Comparison of ENCODE assay signal across 19 cellular contexts in the genomic region with DNA sequence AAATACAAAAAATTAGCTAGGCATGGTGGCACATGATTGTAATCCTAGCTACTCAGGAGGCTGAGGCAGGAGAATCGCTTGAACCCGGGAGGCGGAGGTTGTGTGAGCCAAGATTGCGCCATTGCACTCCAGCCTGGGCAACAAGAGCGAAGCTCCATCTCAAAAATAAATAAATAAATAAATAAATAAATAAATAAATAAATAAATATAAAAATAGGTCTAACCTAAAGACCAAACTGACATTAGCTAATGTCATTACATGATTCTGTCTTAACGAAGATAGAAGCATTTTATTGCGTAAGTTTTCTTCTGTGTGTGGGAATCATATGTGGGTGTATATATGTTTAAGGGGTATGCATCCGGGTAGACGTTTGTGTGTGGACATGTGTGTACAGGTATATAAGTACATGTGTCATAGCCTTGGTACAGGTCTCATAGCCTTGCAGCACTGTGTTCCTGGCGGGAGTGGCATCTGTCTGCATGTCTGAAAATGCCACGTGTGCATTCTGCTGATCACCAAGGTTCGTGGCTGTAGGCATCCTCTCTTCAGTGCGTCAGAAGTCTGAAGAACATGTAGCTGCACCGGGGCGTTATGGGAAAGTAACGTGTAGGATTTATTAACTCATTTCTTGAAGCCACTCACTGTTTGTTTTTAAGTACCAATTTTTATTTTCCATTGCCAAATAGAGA.
DNase-seq lines count a peak whose midpoint lies in the region; ATAC-seq and TF ChIP-seq lines count a peak whose summit lies in the region.
"Had no signal": no experiment of that assay in that cellular context is flagged by ENCODE, and none has a peak within 500 bp of the region (broad histone marks: within the 10 kb centered on the region; RNA-seq: fewer than 3 reads in every experiment).

No MANE protein-coding gene starts in this region.

- H3K79me1 ChIP-seq in IMR-90 (ENCODE audit: low read depth in 1 of 2, low read length in 2 of 2), result no peaks in the 10 kb centered on the region

- no peaks in the 10 kb centered on the region for H3K9me3 Mint-ChIP-seq in activated CD8-positive, alpha-beta T cell treated with anti-CD3 and anti-CD28 coated beads for 36 hours
- no peaks in the 10 kb centered on the region for H3K9me3 Mint-ChIP-seq in activated CD8-positive, alpha-beta T cell treated with anti-CD3 and anti-CD28 coated beads, Interleukin-2, amount 10 ng/mL, durations not matched to agents 7 days and 5 days (ENCODE audit: insufficient read depth)
- no peaks in the 10 kb centered on the region for H3K9me3 Mint-ChIP-seq in CD8-positive, alpha-beta T cell
- H3K9me3 Mint-ChIP-seq: activated T-cell treated with anti-CD3 and anti-CD28 coated beads, Interleukin-2, amount 50 U/mL, for 24 hours; endodermal cell; naive thymus-derived CD4-positive, alpha-beta T cell had no signal

- no peak for TF ChIP-seq CTCF in activated CD8-positive, alpha-beta T cell treated with anti-CD3 and anti-CD28 coated beads for 36 hours (IDR thresholded peaks at IDR 0.05)
- TF ChIP-seq CTCF in CD8-positive, alpha-beta T cell (IDR thresholded peaks at IDR 0.05), result no peak
- TF ChIP-seq CTCF in IMR-90 (conservative IDR thresholded peaks at IDR 0.05; ENCODE audit: low read depth, low read length) (no peak), foreskin keratinocyte (conservative IDR thresholded peaks at IDR 0.05) (no peak), thyroid gland (IDR thresholded peaks at IDR 0.05) (no peak)

- peak overlapping the region; percentile 54; the same call in 1 of the 3 replicates for H2BK15ac ChIP-seq in IMR-90 (ENCODE audit: low read depth, low read length)

- no peaks in the 10 kb centered on the region for H3K27me3 Mint-ChIP-seq in activated CD8-positive, alpha-beta T cell treated with anti-CD3 and anti-CD28 coated beads for 36 hours
- H3K27me3 Mint-ChIP-seq in activated CD8-positive, alpha-beta T cell treated with anti-CD3 and anti-CD28 coated beads, Interleukin-2, amount 10 ng/mL, durations not matched to agents 7 days and 5 days (ENCODE audit: low read depth), result no peaks in the 10 kb centered on the region
- no peaks in the 10 kb centered on the region for H3K27me3 Mint-ChIP-seq in CD8-positive, alpha-beta T cell (ENCODE audit: low read depth)
- H3K27me3 Mint-ChIP-seq: activated T-cell treated with anti-CD3 and anti-CD28 coated beads, Interleukin-2, amount 50 U/mL, for 24 hours; naive thymus-derived CD4-positive, alpha-beta T cell had no signal

- no peak for ATAC-seq in activated CD8-positive, alpha-beta T cell treated with anti-CD3 and anti-CD28 coated beads for 36 hours
- no peak for ATAC-seq in activated CD8-positive, alpha-beta T cell treated with anti-CD3 and anti-CD28 coated beads, Interleukin-2, amount 10 ng/mL, durations not matched to agents 7 days and 5 days
- no peak for ATAC-seq in CD8-positive, alpha-beta T cell
- no peak for ATAC-seq in IMR-90 (ENCODE audit: low read depth)
- ATAC-seq in foreskin keratinocyte, result peak; percentile 95
- ATAC-seq: naive thymus-derived CD4-positive, alpha-beta T cell had no signal

- no peak overlapping the region for H4K91ac ChIP-seq in IMR-90 (ENCODE audit: insufficient read depth, low read depth, low read length)

- TF ChIP-seq POLR2A in IMR-90 (IDR thresholded peaks at IDR 0.05; ENCODE audit: low read depth, low read length) (no peak), thyroid gland (IDR thresholded peaks at IDR 0.05) (no peak)

- no peak overlapping the region for H3K56ac ChIP-seq in IMR-90 (ENCODE audit: extremely low read depth, insufficient read depth, low read length)

- no peaks in the 10 kb centered on the region for H3K4me1 ChIP-seq in CD8-positive, alpha-beta T cell (ENCODE audit: insufficient read depth, low read length)
- peaks cover 2% of the 10 kb centered on the region; the same call in 1 of the 2 replicates for H3K4me1 ChIP-seq in IMR-90 (ENCODE audit: control insufficient read depth, insufficient read depth, low read length)
- H3K4me1 ChIP-seq in foreskin keratinocyte, result peaks cover 5% of the 10 kb centered on the region
- H3K4me1 ChIP-seq in thyroid gland, result peaks cover 6 to 11% of the 10 kb centered on the region in 2 donors

- no peak overlapping the region for H3K4me3 Mint-ChIP-seq in activated CD8-positive, alpha-beta T cell treated with anti-CD3 and anti-CD28 coated beads for 36 hours
- H3K4me3 Mint-ChIP-seq in activated CD8-positive, alpha-beta T cell treated with anti-CD3 and anti-CD28 coated beads, Interleukin-2, amount 10 ng/mL, durations not matched to agents 7 days and 5 days, result no peak overlapping the region
- H3K4me3 Mint-ChIP-seq in CD8-positive, alpha-beta T cell, result no peak overlapping the region
- H3K4me3 Mint-ChIP-seq: activated T-cell treated with anti-CD3 and anti-CD28 coated beads, Interleukin-2, amount 50 U/mL, for 24 hours; endodermal cell; naive thymus-derived CD4-positive, alpha-beta T cell had no signal

- H3K14ac ChIP-seq in IMR-90 (replicated peaks; ENCODE audit: low read depth, low read length), result no peak overlapping the region

- H4K5ac ChIP-seq in IMR-90 (ENCODE audit: low read depth, low read length), result no peak overlapping the region

- no peak overlapping the region for H3K27ac ChIP-seq in CD8-positive, alpha-beta T cell (ENCODE audit: low read depth, low read length)
- H3K27ac ChIP-seq in IMR-90 (ENCODE audit: insufficient read depth, low read length), result no peak overlapping the region
- peak overlapping the region; percentile 65 for H3K27ac ChIP-seq in foreskin keratinocyte
- H3K27ac ChIP-seq in thyroid gland, result no peak overlapping the region
- H3K27ac ChIP-seq: body of pancreas, lower lobe of right lung, stomach, tibial artery, vagina had no signal

- no peak overlapping the region for H3K27ac Mint-ChIP-seq in activated CD8-positive, alpha-beta T cell treated with anti-CD3 and anti-CD28 coated beads for 36 hours
- H3K27ac Mint-ChIP-seq in activated CD8-positive, alpha-beta T cell treated with anti-CD3 and anti-CD28 coated beads, Interleukin-2, amount 10 ng/mL, durations not matched to agents 7 days and 5 days, result no peak overlapping the region
- peak overlapping the region; percentile 21 for H3K27ac Mint-ChIP-seq in CD8-positive, alpha-beta T cell
- H3K27ac Mint-ChIP-seq: activated T-cell treated with anti-CD3 and anti-CD28 coated beads, Interleukin-2, amount 50 U/mL, for 24 hours; endodermal cell; naive thymus-derived CD4-positive, alpha-beta T cell had no signal

- no peak overlapping the region for H3K4ac ChIP-seq in IMR-90 (ENCODE audit: low read depth, low read length)

- H3K36me3 ChIP-seq in CD8-positive, alpha-beta T cell (ENCODE audit: insufficient read depth, low read length), result no peaks in the 10 kb centered on the region
- H3K36me3 ChIP-seq in IMR-90 (ENCODE audit: control insufficient read depth, insufficient read depth, low read length), result no peaks in the 10 kb centered on the region
- no peaks in the 10 kb centered on the region for H3K36me3 ChIP-seq in thyroid gland
- H3K36me3 ChIP-seq: lower lobe of right lung, stomach, tibial artery, vagina had no signal

- POLR2A ChIA-PET in activated CD8-positive, alpha-beta T cell treated with anti-CD3 and anti-CD28 coated beads for 36 hours (lab: Charles Lee), result interaction anchor here (0.9 to 1.3 kb wide), 2 partner anchors 11 to 91 kb away, joined by 3 to 6 read pairs; no protein-coding TSS in a partner anchor
- POLR2A ChIA-PET in activated CD8-positive, alpha-beta T cell treated with anti-CD3 and anti-CD28 coated beads, Interleukin-2, amount 10 ng/mL, durations not matched to agents 7 days and 5 days (lab: Charles Lee), result no interaction called here
- POLR2A ChIA-PET in CD8-positive, alpha-beta T cell (lab: Charles Lee), result interaction anchor here (0.9 kb wide), 1 partner anchor 237 kb away, joined by 3 read pairs; no protein-coding TSS in a partner anchor
- POLR2A ChIA-PET in IMR-90 (lab: Charles Lee; ENCODE audit: unreplicated experiment), result no interaction called here

- H3K27me3 ChIP-seq in CD8-positive, alpha-beta T cell (ENCODE audit: insufficient read depth, low read length), result no peaks in the 10 kb centered on the region
- no peaks in the 10 kb centered on the region for H3K27me3 ChIP-seq in IMR-90 (ENCODE audit: control insufficient read depth, insufficient read depth, low read length)
- H3K27me3 ChIP-seq in foreskin keratinocyte, result no peaks in the 10 kb centered on the region
- H3K27me3 ChIP-seq in thyroid gland, result no peaks in the 10 kb centered on the region
- H3K27me3 ChIP-seq: body of pancreas, stomach, tibial artery, vagina had no signal

- H4K20me1 ChIP-seq in IMR-90 (ENCODE audit: insufficient read depth, low read length), result no peaks in the 10 kb centered on the region

- H3K9me3 ChIP-seq in CD8-positive, alpha-beta T cell (ENCODE audit: low read length), result no peaks in the 10 kb centered on the region
- H3K9me3 ChIP-seq in IMR-90 (ENCODE audit: control insufficient read depth, insufficient read depth, low read length) (no peaks in the 10 kb centered on the region), thyroid gland (no peaks in the 10 kb centered on the region)
- H3K9me3 ChIP-seq: body of pancreas, lower lobe of right lung, stomach, tibial artery, vagina had no signal

- CTCF ChIA-PET in activated CD8-positive, alpha-beta T cell treated with anti-CD3 and anti-CD28 coated beads for 36 hours (lab: Charles Lee), result no interaction called here
- CTCF ChIA-PET in activated CD8-positive, alpha-beta T cell treated with anti-CD3 and anti-CD28 coated beads, Interleukin-2, amount 10 ng/mL, durations not matched to agents 7 days and 5 days (lab: Charles Lee), result no interaction called here
- CTCF ChIA-PET in CD8-positive, alpha-beta T cell (lab: Charles Lee), result interaction anchor here (1.0 to 1.1 kb wide), 2 partner anchors 9 to 11 kb away, joined by 3 read pairs; no protein-coding TSS in a partner anchor
- CTCF ChIA-PET in IMR-90 (lab: Yijun Ruan, JAX), result interaction anchor here (0.6 to 1.3 kb wide), 3 partner anchors 40 to 643 kb away, joined by 3 read pairs; no protein-coding TSS in a partner anchor

- H2AK5ac ChIP-seq in IMR-90 (ENCODE audit: low read depth, low read length), result peak overlapping the region; percentile 70; the same call in 1 of the 2 replicates

- no peak overlapping the region for H3K18ac ChIP-seq in IMR-90 (ENCODE audit: low read depth, low read length)

- no peak overlapping the region for H2AK9ac ChIP-seq in IMR-90 (replicated peaks; ENCODE audit: low read depth, low read length, poor library complexity)

- no peak overlapping the region for H3K9ac ChIP-seq in IMR-90 (ENCODE audit: low read depth, low read length)

- H2AFZ ChIP-seq in IMR-90 (replicated peaks; ENCODE audit: low read length, poor library complexity), result no peak overlapping the region

- in situ Hi-C loops in IMR-90 (cut with MboI; ENCODE audit: low sequenced_read_pairs), result no loop called here

- H2BK5ac ChIP-seq in IMR-90 (ENCODE audit: low read depth, low read length, poor library complexity, severe bottlenecking), result no peak overlapping the region

- H3K4me3 ChIP-seq in CD8-positive, alpha-beta T cell (ENCODE audit: low read depth, low read length), result no peak overlapping the region
- H3K4me3 ChIP-seq in IMR-90 (ENCODE audit: insufficient read depth, low read depth, low read length), result no peak overlapping the region
- no peak overlapping the region for H3K4me3 ChIP-seq in thyroid gland (replicated peaks in 1 of 3)
- H3K4me3 ChIP-seq: body of pancreas, lower lobe of right lung, stomach, tibial artery, vagina had no signal

- no peak overlapping the region for H3K23ac ChIP-seq in IMR-90 (ENCODE audit: low read depth, low read length)

- no peak overlapping the region for H3K4me2 ChIP-seq in IMR-90 (ENCODE audit: low read depth, low read length)

- H3K36me3 Mint-ChIP-seq in activated CD8-positive, alpha-beta T cell treated with anti-CD3 and anti-CD28 coated beads for 36 hours (ENCODE audit: low read depth), result peaks cover 12% of the 10 kb centered on the region
- H3K36me3 Mint-ChIP-seq in activated CD8-positive, alpha-beta T cell treated with anti-CD3 and anti-CD28 coated beads, Interleukin-2, amount 10 ng/mL, durations not matched to agents 7 days and 5 days (ENCODE audit: low read depth), result no peaks in the 10 kb centered on the region
- H3K36me3 Mint-ChIP-seq in CD8-positive, alpha-beta T cell, result peaks cover 44% of the 10 kb centered on the region

- 88% methylated on average over 2 of the region's 16 CpGs; no CpG with 5 or more reads in 1 of the 2 experiments for WGBS in IMR-90 (ENCODE audit: extremely low coverage in 2 of 2, insufficient read length in 1 of 2), 2 experiments
- 86 to 88% methylated on average over 16 of the region's 16 CpGs for WGBS in thyroid gland, 2 donors

- intact Hi-C loops in activated CD8-positive, alpha-beta T cell treated with anti-CD3 and anti-CD28 coated beads for 36 hours (cut with micrococcal nuclease), result no loop called here
- intact Hi-C loops in CD8-positive, alpha-beta T cell (cut with DNase I, micrococcal nuclease), result no loop called here
- intact Hi-C loops in IMR-90 (cut with micrococcal nuclease) (loop anchor here (5.0 to 10.0 kb wide), 2 partner anchors 137 to 719 kb away; no protein-coding TSS in a partner anchor), thyroid gland (cut with DNase I) (no loop called here)

- H2BK20ac ChIP-seq in IMR-90 (ENCODE audit: low read depth, low read length), result no peak overlapping the region

- no peak for TF ChIP-seq RAD21 in IMR-90 (IDR thresholded peaks at IDR 0.05; ENCODE audit: low read length)

- DNase-seq in activated CD8-positive, alpha-beta T cell treated with anti-CD3 and anti-CD28 coated beads for 36 hours, result peak; percentile 15
- no peak for DNase-seq in activated CD8-positive, alpha-beta T cell treated with anti-CD3 and anti-CD28 coated beads, Interleukin-2, amount 10 ng/mL, durations not matched to agents 7 days and 5 days
- DNase-seq in CD8-positive, alpha-beta T cell, result no peak
- DNase-seq in IMR-90 (no peak), foreskin keratinocyte (peak; percentile 51 to 69), thyroid gland (no peak), NCI-H1694 (lab: John Stamatoyannopoulos, UW) (no peak)
- DNase-seq: activated T-cell treated with anti-CD3 and anti-CD28 coated beads, Interleukin-2, amount 50 U/mL, for 24 hours; endodermal cell; lower lobe of right lung; naive thymus-derived CD4-positive, alpha-beta T cell; NCI-H187 treated with DMSO at 0.1 percent for 48 hours; NCI-H2227 treated with DMSO at 0.1 percent for 48 hours; occipital lobe; Right ventricle myocardium superior; tibial artery had no signal

- no peak overlapping the region for H4K8ac ChIP-seq in IMR-90 (ENCODE audit: low read depth in 2 of 2, low read length in 2 of 2)

- no peak overlapping the region for H2BK120ac ChIP-seq in IMR-90 (ENCODE audit: low read depth, low read length)

- no TSS peak for BruUV-seq in IMR-90 (replicated peaks; lab: Mats Ljungman, UMichigan)

- dilution Hi-C loops in IMR-90 (cut with HindIII; ENCODE audit: low sequenced_read_pairs, unreplicated experiment), result no loop called here

- H3K4me1 Mint-ChIP-seq in activated CD8-positive, alpha-beta T cell treated with anti-CD3 and anti-CD28 coated beads for 36 hours (ENCODE audit: low read depth), result peaks cover 34% of the 10 kb centered on the region
- H3K4me1 Mint-ChIP-seq in activated CD8-positive, alpha-beta T cell treated with anti-CD3 and anti-CD28 coated beads, Interleukin-2, amount 10 ng/mL, durations not matched to agents 7 days and 5 days (ENCODE audit: low read depth), result peaks cover 25% of the 10 kb centered on the region
- peaks cover 19% of the 10 kb centered on the region for H3K4me1 Mint-ChIP-seq in CD8-positive, alpha-beta T cell (ENCODE audit: low read depth)

- peaks cover 5% of the 10 kb centered on the region; the same call in 1 of the 2 replicates for H3K9me1 ChIP-seq in IMR-90 (ENCODE audit: insufficient read depth, low read length)

Comparison
In these comparisons a context has a peak if more than half of its experiments do, and no peak if none do; other contexts are left out.
1. DNase-seq: peak in activated CD8-positive, alpha-beta T cell treated with anti-CD3 and anti-CD28 coated beads for 36 hours (single experiment) and foreskin keratinocyte (2 of 2); none in activated CD8-positive, alpha-beta T cell treated with anti-CD3 and anti-CD28 coated beads, Interleukin-2, amount 10 ng/mL, durations not matched to agents 7 days and 5 days (single experiment), CD8-positive, alpha-beta T cell (0 of 7), IMR-90 (single experiment), thyroid gland (0 of 2) and NCI-H1694 (single experiment).
2. POLR2A ChIA-PET loops: an anchor here in activated CD8-positive, alpha-beta T cell treated with anti-CD3 and anti-CD28 coated beads for 36 hours (0.9 to 1.3 kb wide) and CD8-positive, alpha-beta T cell (0.9 kb wide); none called in activated CD8-positive, alpha-beta T cell treated with anti-CD3 and anti-CD28 coated beads, Interleukin-2, amount 10 ng/mL, durations not matched to agents 7 days and 5 days and IMR-90.
3. CTCF ChIA-PET loops: an anchor here in CD8-positive, alpha-beta T cell (1.0 to 1.1 kb wide) and IMR-90 (0.6 to 1.3 kb wide); none called in activated CD8-positive, alpha-beta T cell treated with anti-CD3 and anti-CD28 coated beads for 36 hours and activated CD8-positive, alpha-beta T cell treated with anti-CD3 and anti-CD28 coated beads, Interleukin-2, amount 10 ng/mL, durations not matched to agents 7 days and 5 days.